9 cellular contexts compared by ENCODE assay signal in the genomic region with DNA sequence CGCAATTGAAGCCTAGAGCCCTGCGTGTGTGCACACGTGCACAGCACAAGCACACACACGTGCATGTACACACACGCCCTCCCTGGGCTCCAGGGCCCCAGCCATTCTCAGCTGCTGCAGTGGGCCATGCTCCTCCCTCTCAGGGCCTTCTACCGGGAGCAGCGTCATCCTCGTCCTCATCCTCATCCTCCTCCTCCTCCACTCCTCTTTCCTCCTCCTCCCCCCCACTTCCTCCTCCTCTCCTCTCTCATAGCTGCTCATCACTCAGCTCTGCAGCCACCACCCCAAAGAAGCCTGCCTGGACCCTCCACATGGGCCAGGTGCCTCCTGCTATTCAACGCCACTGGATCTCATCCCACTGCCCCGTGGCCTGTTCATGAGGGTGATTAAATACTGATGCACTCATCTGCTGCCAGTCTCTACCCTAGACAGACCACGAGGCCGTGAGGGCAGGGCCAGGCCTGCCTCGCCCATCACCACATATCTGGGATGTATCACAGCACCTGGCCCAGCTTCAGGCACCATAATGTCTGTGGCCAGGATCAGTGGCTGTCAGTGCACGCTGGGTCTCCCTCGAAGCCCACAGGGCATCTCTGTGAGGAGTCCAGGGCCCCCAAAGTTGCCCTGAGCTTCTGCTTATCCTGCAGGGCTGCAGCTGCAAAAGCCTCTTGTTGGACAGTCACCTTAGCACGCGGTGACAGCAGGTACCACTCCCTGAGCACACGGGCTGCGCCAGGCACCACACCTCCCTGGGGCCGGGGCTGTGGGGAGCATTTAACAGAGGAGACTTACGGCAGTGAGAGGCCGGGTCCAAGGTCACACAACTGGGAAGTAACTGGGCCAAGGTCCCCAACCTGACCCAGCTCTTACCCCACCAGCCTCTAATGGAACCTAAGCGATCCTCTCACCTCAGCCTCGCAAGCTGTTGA. TPM values are rescaled to one million over a fixed set of nuclear protein-coding genes. Genes with fewer than 3 reads are reported as not detected.
DNase-seq lines count a peak whose midpoint lies in the region; ATAC-seq lines count a peak whose summit lies in the region.
"Had no signal": no experiment of that assay in that cellular context is flagged by ENCODE, and none has a peak within 500 bp of the region (broad histone marks: within the 10 kb centered on the region; RNA-seq: fewer than 3 reads in every experiment).

No MANE protein-coding gene starts in this region.

- no peaks in the 10 kb centered on the region for H3K9me3 Mint-ChIP-seq in activated CD4-positive, alpha-beta T cell treated with anti-CD3 and anti-CD28 coated beads for 36 hours (ENCODE audit: low read depth)
- H3K9me3 Mint-ChIP-seq in activated naive CD4-positive, alpha-beta T cell treated with anti-CD3 and anti-CD28 coated beads, Interleukin-2, amount 10 ng/mL, durations not matched to agents 7 days and 5 days: no peaks in the 10 kb centered on the region

- intact Hi-C loops in activated CD4-positive, alpha-beta T cell treated with anti-CD3 and anti-CD28 coated beads for 36 hours (cut with DNase I, micrococcal nuclease): loop anchor here in 1 of 2 experiments (1.0 to 10.0 kb wide), 2 partner anchors 10 to 1868 kb away; no protein-coding TSS in a partner anchor

- peak overlapping the region; percentile 27 for H3K27ac ChIP-seq in temporal lobe (ENCODE audit: low read depth, low read length)
- H3K27ac ChIP-seq: A549 had no signal

- DNase-seq in activated CD4-positive, alpha-beta T cell treated with anti-CD3 and anti-CD28 coated beads for 36 hours: peak; percentile 81
- no peak for DNase-seq in activated CD4-positive, alpha-beta T cell treated with anti-CD3 and anti-CD28 coated beads for 4 hours
- DNase-seq in activated naive CD4-positive, alpha-beta T cell treated with anti-CD3 and anti-CD28 coated beads, Interleukin-2, amount 10 ng/mL, durations not matched to agents 7 days and 5 days: peak; percentile 71
- peak; percentile 48 for DNase-seq in islet precursor cell
- no peak for DNase-seq in ureter (ENCODE audit: low spot score)
- DNase-seq in effector CD4-positive, alpha-beta T cell: no peak

- peak overlapping the region; percentile 72 for H3K4me3 Mint-ChIP-seq in activated CD4-positive, alpha-beta T cell treated with anti-CD3 and anti-CD28 coated beads for 36 hours
- peak overlapping the region; percentile 97 for H3K4me3 Mint-ChIP-seq in activated naive CD4-positive, alpha-beta T cell treated with anti-CD3 and anti-CD28 coated beads, Interleukin-2, amount 10 ng/mL, durations not matched to agents 7 days and 5 days

- H3K4me1 Mint-ChIP-seq in activated CD4-positive, alpha-beta T cell treated with anti-CD3 and anti-CD28 coated beads for 36 hours: peaks cover 79% of the 10 kb centered on the region
- H3K4me1 Mint-ChIP-seq in activated naive CD4-positive, alpha-beta T cell treated with anti-CD3 and anti-CD28 coated beads, Interleukin-2, amount 10 ng/mL, durations not matched to agents 7 days and 5 days: peaks cover 83% of the 10 kb centered on the region

- CTCF ChIA-PET in activated CD4-positive, alpha-beta T cell treated with anti-CD3 and anti-CD28 coated beads for 36 hours (lab: Charles Lee): interaction anchor here (0.6 to 3.0 kb wide), 4 partner anchors 10 to 145 kb away, joined by 4 to 14 read pairs (median 4); no protein-coding TSS in a partner anchor
- CTCF ChIA-PET in activated naive CD4-positive, alpha-beta T cell treated with anti-CD3 and anti-CD28 coated beads, Interleukin-2, amount 10 ng/mL, durations not matched to agents 7 days and 5 days (lab: Charles Lee): interaction anchor here (0.6 to 6.4 kb wide), 3 partner anchors 10 to 87 kb away, joined by 3 to 36 read pairs (median 4); no protein-coding TSS in a partner anchor

- POLR2A ChIA-PET in activated CD4-positive, alpha-beta T cell treated with anti-CD3 and anti-CD28 coated beads for 36 hours (lab: Charles Lee): interaction anchor here (0.7 to 2.0 kb wide), 2 partner anchors 9 to 107 kb away, joined by 3 to 8 read pairs; no protein-coding TSS in a partner anchor

- peak overlapping the region; percentile 95 for H3K27ac Mint-ChIP-seq in activated CD4-positive, alpha-beta T cell treated with anti-CD3 and anti-CD28 coated beads for 36 hours
- H3K27ac Mint-ChIP-seq in activated naive CD4-positive, alpha-beta T cell treated with anti-CD3 and anti-CD28 coated beads, Interleukin-2, amount 10 ng/mL, durations not matched to agents 7 days and 5 days: peak overlapping the region; percentile 99

- H3K27me3 Mint-ChIP-seq in activated CD4-positive, alpha-beta T cell treated with anti-CD3 and anti-CD28 coated beads for 36 hours: no peaks in the 10 kb centered on the region
- no peaks in the 10 kb centered on the region for H3K27me3 Mint-ChIP-seq in activated naive CD4-positive, alpha-beta T cell treated with anti-CD3 and anti-CD28 coated beads, Interleukin-2, amount 10 ng/mL, durations not matched to agents 7 days and 5 days

- H3K36me3 Mint-ChIP-seq in activated CD4-positive, alpha-beta T cell treated with anti-CD3 and anti-CD28 coated beads for 36 hours (ENCODE audit: low read depth): peaks cover 41% of the 10 kb centered on the region
- peaks cover 60% of the 10 kb centered on the region for H3K36me3 Mint-ChIP-seq in activated naive CD4-positive, alpha-beta T cell treated with anti-CD3 and anti-CD28 coated beads, Interleukin-2, amount 10 ng/mL, durations not matched to agents 7 days and 5 days

- peak; percentile 27 for ATAC-seq in activated CD4-positive, alpha-beta T cell treated with anti-CD3 and anti-CD28 coated beads for 36 hours
- ATAC-seq in HG03175 (IDR thresholded peaks at IDR 0.05; ENCODE audit: unreplicated experiment): no peak

RNA-seq across cellular contexts. Expression of gene FAM78A, which starts 9.7 kb away (rescaled TPM):
- total RNA-seq in activated CD4-positive, alpha-beta T cell treated with anti-CD3 and anti-CD28 coated beads for 36 hours: 10 to 100 TPM; 36.6 to 52.3 TPM
- total RNA-seq in temporal lobe: 1.2 TPM
- total RNA-seq in ureter: 3.3 TPM

RNA-seq across cellular contexts. Expression of gene PLPP7, which starts 23.0 kb away (rescaled TPM):
- total RNA-seq in activated CD4-positive, alpha-beta T cell treated with anti-CD3 and anti-CD28 coated beads for 36 hours: under 1 TPM; 0.14 to 0.30 TPM
- total RNA-seq in temporal lobe (5.2 TPM), ureter (3.9 TPM)

Comparison
In these comparisons a context has a peak if more than half of its experiments do, and no peak if none do; other contexts are left out.
1. DNase-seq: peak in activated CD4-positive, alpha-beta T cell treated with anti-CD3 and anti-CD28 coated beads for 36 hours (single experiment), activated naive CD4-positive, alpha-beta T cell treated with anti-CD3 and anti-CD28 coated beads, Interleukin-2, amount 10 ng/mL, durations not matched to agents 7 days and 5 days (single experiment) and islet precursor cell (single experiment); none in activated CD4-positive, alpha-beta T cell treated with anti-CD3 and anti-CD28 coated beads for 4 hours (0 of 2), ureter (single experiment) and effector CD4-positive, alpha-beta T cell (single experiment).